ENCODE assay signal across 9 cellular contexts in genomic region chr1:160096491-160097116, GRCh38. TPM values are rescaled to one million over a fixed set of nuclear protein-coding genes. Genes with fewer than 3 reads are reported as not detected.
DNase-seq lines count a peak whose midpoint lies in the region; ATAC-seq and TF ChIP-seq lines count a peak whose summit lies in the region.
"Had no signal": no experiment of that assay in that cellular context is flagged by ENCODE, and none has a peak within 500 bp of the region (broad histone marks: within the 10 kb centered on the region; RNA-seq: fewer than 3 reads in every experiment).

No MANE protein-coding gene starts in this region.

- H3K36me3 Mint-ChIP-seq in activated B cell treated with CpG ODN at 0.5 μM for 24 hours (ENCODE audit: low read depth), result peaks cover 33% of the 10 kb centered on the region

- H3K27me3 Mint-ChIP-seq in activated B cell treated with CpG ODN at 0.5 μM for 24 hours, result no peaks in the 10 kb centered on the region

- ATAC-seq in activated B cell treated with CpG ODN at 0.5 μM for 24 hours (ENCODE audit: low read depth) (no peak), gastroesophageal sphincter (peak; percentile 28)

- peaks cover 0 to 36% of the 10 kb centered on the region in 2 donors for H3K36me3 ChIP-seq in gastroesophageal sphincter

- peak overlapping the region; percentile 88 for H3K4me3 Mint-ChIP-seq in activated B cell treated with CpG ODN at 0.5 μM for 24 hours

- TF ChIP-seq EP300 in gastroesophageal sphincter (IDR thresholded peaks at IDR 0.05), result no peak

- TF ChIP-seq CTCF in activated B cell treated with CpG ODN at 0.5 μM for 24 hours (IDR thresholded peaks at IDR 0.05) (no peak), gastroesophageal sphincter (IDR thresholded peaks at IDR 0.05) (no peak)

- DNase-seq in SKM-1 treated with dmso at 0.1 percent for 144 hours (lab: John Stamatoyannopoulos, UW; ENCODE audit: unreplicated experiment) (peak; percentile 28), SKM-1 (lab: John Stamatoyannopoulos, UW; ENCODE audit: unreplicated experiment) (no peak), activated B cell treated with CpG ODN at 0.5 μM for 24 hours (no peak), SW480 (ENCODE audit: low spot score) (no peak), germinal center (ENCODE audit: low spot score) (no peak), Kasumi-1 (lab: John Stamatoyannopoulos, UW) (no peak)
- DNase-seq in stimulated activated CD8-positive, alpha-beta memory T cell treated with anti-CD3 and anti-CD28 coated beads, Interleukin-4, amount 100 ng/mL, for 48 hours, result peak; percentile 39
- DNase-seq: RPMI8226 had no signal

- TF ChIP-seq POLR2A in gastroesophageal sphincter (IDR thresholded peaks at IDR 0.05), result no peak

- H3K27ac Mint-ChIP-seq in activated B cell treated with CpG ODN at 0.5 μM for 24 hours, result peak overlapping the region; percentile 87

- peaks cover 0 to 52% (median 25%) of the 10 kb centered on the region in 3 donors for H3K4me1 ChIP-seq in gastroesophageal sphincter

- peak overlapping the region in 1 of 2 donors; percentile 94 for H3K4me3 ChIP-seq in gastroesophageal sphincter

- no peaks in the 10 kb centered on the region for H3K27me3 ChIP-seq in gastroesophageal sphincter

- CTCF ChIA-PET in activated B cell treated with CpG ODN at 0.5 μM for 24 hours (lab: Charles Lee), result interaction anchor here (1.0 to 4.6 kb wide), 5 partner anchors 11 to 283 kb away, joined by 3 to 24 read pairs (median 5); no protein-coding TSS in a partner anchor

- no peaks in the 10 kb centered on the region for H3K9me3 Mint-ChIP-seq in activated B cell treated with CpG ODN at 0.5 μM for 24 hours

- H3K4me1 Mint-ChIP-seq in activated B cell treated with CpG ODN at 0.5 μM for 24 hours, result peaks cover 39% of the 10 kb centered on the region

- H3K27ac ChIP-seq in gastroesophageal sphincter, result peak overlapping the region in 3 of 4 donors; percentile 94 to 97 (median 97)

- no peaks in the 10 kb centered on the region for H3K9me3 ChIP-seq in gastroesophageal sphincter

- POLR2A ChIA-PET in activated B cell treated with CpG ODN at 0.5 μM for 24 hours (lab: Charles Lee), result interaction anchor here (1.2 kb wide), 1 partner anchor 10 kb away, joined by 4 read pairs; no protein-coding TSS in a partner anchor

- 60 to 80% methylated on average over 1 of the region's 4 CpGs for WGBS in gastroesophageal sphincter (ENCODE audit: low coverage in 1 of 2), 2 donors

- intact Hi-C loops in activated B cell treated with CpG ODN at 0.5 μM for 24 hours (cut with micrococcal nuclease), result loop anchor here (5.0 to 10.0 kb wide), 2 partner anchors 174 to 1298 kb away; no protein-coding TSS in a partner anchor

RNA-seq across cellular contexts. Expression of gene IGSF8, which starts 1.8 kb away (rescaled TPM):
- 25.4 and 27.9 TPM in 2 replicates for total RNA-seq in activated B cell treated with CpG ODN at 0.5 μM for 24 hours
- total RNA-seq in gastroesophageal sphincter, result 10 to 100 TPM; 17.1 to 23.0 (median 19.4) TPM

RNA-seq across cellular contexts. Expression of gene KCNJ9, which starts 15.3 kb away (rescaled TPM):
- total RNA-seq in activated B cell treated with CpG ODN at 0.5 μM for 24 hours (not detected in 2 replicates), gastroesophageal sphincter (not detected)

RNA-seq across cellular contexts. Expression of gene ATP1A2, which starts 19.0 kb away (rescaled TPM):
- total RNA-seq in activated B cell treated with CpG ODN at 0.5 μM for 24 hours (not detected in 2 replicates), gastroesophageal sphincter (100 to 1,000 TPM; 100 to 348 (median 142) TPM)

RNA-seq across cellular contexts. Expression of gene KCNJ10, which starts 26.6 kb away (rescaled TPM):
- not detected in 2 replicates for total RNA-seq in activated B cell treated with CpG ODN at 0.5 μM for 24 hours
- total RNA-seq in gastroesophageal sphincter, result not detected

RNA-seq across cellular contexts. Expression of gene ATP1A4, which starts 54.8 kb away (rescaled TPM):
- total RNA-seq in activated B cell treated with CpG ODN at 0.5 μM for 24 hours (not detected in 2 replicates), gastroesophageal sphincter (under 1 TPM in 1 of 4 donors, not detected in 3; 0.47 TPM)

Comparison
In these comparisons a context has a peak if more than half of its experiments do, and no peak if none do; other contexts are left out.
1. DNase-seq: peak in SKM-1 treated with dmso at 0.1 percent for 144 hours (single experiment) and stimulated activated CD8-positive, alpha-beta memory T cell treated with anti-CD3 and anti-CD28 coated beads, Interleukin-4, amount 100 ng/mL, for 48 hours (single experiment); none in SKM-1 (single experiment), activated B cell treated with CpG ODN at 0.5 μM for 24 hours (single experiment), SW480 (single experiment), germinal center (single experiment) and Kasumi-1 (0 of 2).
2. RNA of gene ATP1A2, which starts 19.0 kb away (total RNA-seq): 100 to 348 TPM in gastroesophageal sphincter; not detected in activated B cell treated with CpG ODN at 0.5 μM for 24 hours; every median in the first group is over 100 times any median in the second.